In the genomic region with DNA sequence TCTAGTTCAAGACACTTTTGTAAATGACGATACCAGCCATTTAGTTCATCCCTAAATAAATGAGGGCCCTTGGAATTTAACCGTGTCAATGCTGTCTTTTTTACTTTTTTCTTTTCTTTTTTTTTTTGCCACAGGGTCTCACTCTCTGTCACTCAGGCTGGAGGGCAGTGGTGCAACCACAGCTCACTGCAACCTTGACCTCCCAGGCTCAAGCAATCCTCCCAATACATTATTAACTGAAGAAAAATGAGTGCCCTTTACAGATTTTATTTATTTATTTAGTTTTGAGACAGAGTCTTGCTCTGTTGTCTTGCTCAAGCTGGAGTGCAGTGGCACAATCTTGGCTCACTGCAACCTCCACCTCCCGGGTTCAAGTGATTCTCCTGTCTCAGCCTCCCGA, we compare ENCODE assay signal across 34 cellular contexts.
"Had no signal": no experiment of that assay in that cellular context is flagged by ENCODE, and none has a peak within 500 bp of the region (broad histone marks: within the 10 kb centered on the region; RNA-seq: fewer than 3 reads in every experiment).

No MANE protein-coding gene starts in this region.

- H3K9me3 ChIP-seq: MG63 had no signal

- DNase-seq: Karpas-422, Kasumi-1, MG63, MM.1S, MV-4-11, NCI-H1048, NCI-H1092, NCI-H1092 treated with DMSO at 0.1 percent for 48 hours, NCI-H1105, NCI-H1105 treated with DMSO at 0.1 percent for 48 hours, NCI-H1417, NCI-H1417 treated with DMSO at 0.1 percent for 48 hours, NCI-H1436, NCI-H1436 treated with DMSO at 0.1 percent for 48 hours, NCI-H146, NCI-H1694, NCI-H1694 treated with DMSO at 0.1 percent for 48 hours, NCI-H187, NCI-H187 treated with DMSO at 0.1 percent for 48 hours, NCI-H1930, NCI-H2029, NCI-H2029 treated with DMSO at 0.1 percent for 48 hours, NCI-H2081, NCI-H2081 treated with DMSO at 0.1 percent for 48 hours, NCI-H2107, NCI-H2171, NCI-H2171 treated with DMSO at 0.1 percent for 48 hours, NCI-H2227 treated with DMSO at 0.1 percent for 48 hours, NCI-H226, NCI-H345, NCI-H446, NCI-H446 treated with DMSO at 0.1 percent for 48 hours, NCI-H510A, NCI-H510A treated with DMSO at 0.1 percent for 48 hours had no signal

- H3K36me3 ChIP-seq: MG63 had no signal

- H3K4me3 ChIP-seq: MG63 had no signal

- H3K27me3 ChIP-seq: MG63 had no signal
